Comparison of ENCODE assay signal across 1 cellular context in the genomic region with DNA sequence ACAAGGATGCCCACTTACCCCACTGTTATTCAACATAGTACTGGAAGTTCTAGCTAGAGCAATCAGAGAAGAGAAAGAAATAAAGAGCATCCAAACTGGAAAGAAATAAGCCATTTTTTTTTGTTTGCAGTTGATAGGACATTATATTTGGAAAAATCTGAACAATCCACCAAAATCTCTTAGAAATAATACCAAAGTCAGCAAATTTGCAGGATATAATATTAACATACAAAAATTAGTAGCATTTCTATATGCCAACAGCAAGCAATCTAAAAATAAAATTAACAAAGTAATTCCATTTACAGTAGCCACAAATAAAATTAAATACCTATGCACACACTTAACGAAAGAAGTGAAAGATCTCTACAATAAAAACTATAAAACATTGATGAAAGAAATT.
TF ChIP-seq lines count a peak whose summit lies in the region.

No MANE protein-coding gene starts in this region.

TF ChIP-seq in HepG2, 621 proteins besides CTCF, POLR2A, EP300 and RAD21 (continued from another document):
- TF ChIP-seq, protein P1, sequence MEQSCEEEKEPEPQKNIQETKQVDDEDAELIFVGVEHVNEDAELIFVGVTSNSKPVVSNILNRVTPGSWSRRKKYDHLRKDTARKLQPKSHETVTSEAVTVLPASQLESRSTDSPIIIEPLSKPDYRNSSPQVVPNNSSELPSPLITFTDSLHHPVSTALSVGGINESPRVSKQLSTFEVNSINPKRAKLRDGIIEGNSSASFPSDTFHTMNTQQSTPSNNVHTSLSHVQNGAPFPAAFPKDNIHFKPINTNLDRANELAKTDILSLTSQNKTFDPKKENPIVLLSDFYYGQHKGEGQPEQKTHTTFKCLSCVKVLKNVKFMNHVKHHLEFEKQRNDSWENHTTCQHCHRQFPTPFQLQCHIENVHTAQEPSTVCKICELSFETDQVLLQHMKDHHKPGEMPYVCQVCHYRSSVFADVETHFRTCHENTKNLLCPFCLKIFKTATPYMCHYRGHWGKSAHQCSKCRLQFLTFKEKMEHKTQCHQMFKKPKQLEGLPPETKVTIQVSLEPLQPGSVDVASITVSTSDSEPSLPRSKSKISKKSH (CRISPR knock-in tag; IDR thresholded peaks at IDR 0.05; ENCODE audit: borderline replicate concordance), result no peak
- TF ChIP-seq ZNF3 (CRISPR knock-in tag; IDR thresholded peaks at IDR 0.05), result no peak
- TF ChIP-seq ZNF460 (CRISPR knock-in tag; IDR thresholded peaks at IDR 0.05; ENCODE audit: borderline replicate concordance), result no peak
